In the genomic region with DNA sequence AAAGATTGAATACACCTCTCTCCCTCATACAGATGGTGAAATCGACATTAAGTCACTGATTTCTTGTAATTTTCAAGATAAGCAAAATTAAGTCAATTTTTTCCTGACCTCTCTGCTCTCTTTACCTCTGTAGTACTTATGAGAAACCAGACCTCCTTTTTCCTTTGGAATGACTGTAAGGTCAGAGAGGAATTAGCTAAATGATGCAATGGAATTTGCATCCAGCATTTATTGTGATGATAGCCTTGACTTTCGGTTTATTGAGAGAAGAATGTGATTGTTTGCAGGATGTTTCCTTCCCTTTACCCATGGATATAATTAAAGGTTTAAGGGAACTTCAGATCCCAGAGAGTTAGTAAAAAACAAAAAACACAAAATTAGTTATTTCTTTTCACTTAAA, we compare ENCODE assay signal across 23 cellular contexts.
"Had no signal": no experiment of that assay in that cellular context is flagged by ENCODE, and none has a peak within 500 bp of the region (broad histone marks: within the 10 kb centered on the region; RNA-seq: fewer than 3 reads in every experiment).

No MANE protein-coding gene starts in this region.

- H3K9me3 Mint-ChIP-seq: activated T-cell treated with anti-CD3 and anti-CD28 coated beads, Interleukin-2, amount 50 U/mL, for 4 hours; brain; dendritic cell treated with granulocyte-macrophage colony-stimulating factor and Interleukin-4, amounts not matched to agents 40 ng/mL and 50 ng/mL, for 4 days; memory B cell; naive thymus-derived CD4-positive, alpha-beta T cell; neural progenitor cell; stimulated activated naive CD8-positive, alpha-beta T cell treated with anti-CD3 and anti-CD28 coated beads, Interleukin-15, Interleukin-2, amounts not matched to agents 100 ng/mL and 50 ng/mL, for 24 hours had no signal

- H3K4me3 Mint-ChIP-seq: activated T-cell treated with anti-CD3 and anti-CD28 coated beads, Interleukin-2, amount 50 U/mL, for 4 hours; brain; dendritic cell treated with granulocyte-macrophage colony-stimulating factor and Interleukin-4, amounts not matched to agents 40 ng/mL and 50 ng/mL, for 4 days; memory B cell; neural progenitor cell; stimulated activated naive CD8-positive, alpha-beta T cell treated with anti-CD3 and anti-CD28 coated beads, Interleukin-15, Interleukin-2, amounts not matched to agents 100 ng/mL and 50 ng/mL, for 24 hours had no signal

- H3K9me3 ChIP-seq: esophagus squamous epithelium, gastrocnemius medialis, prostate gland, thyroid gland had no signal

- H3K36me3 ChIP-seq: esophagus squamous epithelium, gastrocnemius medialis, neural progenitor cell, prostate gland, thyroid gland had no signal

- H2AFZ ChIP-seq: neural progenitor cell had no signal

- H3K4me3 ChIP-seq: esophagus squamous epithelium, gastrocnemius medialis, neural progenitor cell, prostate gland, thyroid gland had no signal

- ATAC-seq: activated T-cell treated with anti-CD3 and anti-CD28 coated beads, Interleukin-2, amount 50 U/mL, for 4 hours; gastrocnemius medialis; left cardiac atrium; naive thymus-derived CD4-positive, alpha-beta T cell; right cardiac atrium had no signal

- H3K27ac ChIP-seq: esophagus squamous epithelium, gastrocnemius medialis, neural progenitor cell, prostate gland, thyroid gland had no signal

- H3K27me3 ChIP-seq: esophagus squamous epithelium, gastrocnemius medialis, neural progenitor cell, thyroid gland had no signal

- H3K4me1 ChIP-seq: esophagus squamous epithelium, gastrocnemius medialis, prostate gland, thyroid gland had no signal

- H3K9ac ChIP-seq: neural progenitor cell had no signal

- H3K27ac Mint-ChIP-seq: dendritic cell treated with granulocyte-macrophage colony-stimulating factor and Interleukin-4, amounts not matched to agents 40 ng/mL and 50 ng/mL, for 4 days; memory B cell; naive thymus-derived CD4-positive, alpha-beta T cell; neural progenitor cell; stimulated activated naive CD8-positive, alpha-beta T cell treated with anti-CD3 and anti-CD28 coated beads, Interleukin-15, Interleukin-2, amounts not matched to agents 100 ng/mL and 50 ng/mL, for 24 hours had no signal

- FAIRE-seq: islet of Langerhans had no signal

- DNase-seq: activated CD8-positive, alpha-beta memory T cell treated with anti-CD3 and anti-CD28 coated beads for 24 hours; activated CD8-positive, alpha-beta memory T cell treated with anti-CD3 and anti-CD28 coated beads, Interleukin-2, amount 50 U/mL, for 4 hours; activated naive CD4-positive, alpha-beta T cell treated with Interleukin-2 at 50 U/mL for 16 hours; activated T-cell treated with anti-CD3 and anti-CD28 coated beads, Interleukin-2, amount 50 U/mL, for 4 hours; anterior cingulate cortex; effector memory CD4-positive, alpha-beta T cell; esophagus squamous epithelium; gastrocnemius medialis; hypothalamus; left cardiac atrium; naive thymus-derived CD4-positive, alpha-beta T cell; right cardiac atrium; stimulated activated CD4-positive, alpha-beta T cell treated with anti-CD3 and anti-CD28 coated beads, Interleukin-1b, Interleukin-23, amount 100 ng/mL, for 48 hours; substantia nigra; T-helper 9 cell; thyroid gland had no signal

- H3K4me2 ChIP-seq: neural progenitor cell had no signal

- H3K27me3 Mint-ChIP-seq: brain; dendritic cell treated with granulocyte-macrophage colony-stimulating factor and Interleukin-4, amounts not matched to agents 40 ng/mL and 50 ng/mL, for 4 days; memory B cell; naive thymus-derived CD4-positive, alpha-beta T cell; stimulated activated naive CD8-positive, alpha-beta T cell treated with anti-CD3 and anti-CD28 coated beads, Interleukin-15, Interleukin-2, amounts not matched to agents 100 ng/mL and 50 ng/mL, for 24 hours had no signal
